In the genomic region with DNA sequence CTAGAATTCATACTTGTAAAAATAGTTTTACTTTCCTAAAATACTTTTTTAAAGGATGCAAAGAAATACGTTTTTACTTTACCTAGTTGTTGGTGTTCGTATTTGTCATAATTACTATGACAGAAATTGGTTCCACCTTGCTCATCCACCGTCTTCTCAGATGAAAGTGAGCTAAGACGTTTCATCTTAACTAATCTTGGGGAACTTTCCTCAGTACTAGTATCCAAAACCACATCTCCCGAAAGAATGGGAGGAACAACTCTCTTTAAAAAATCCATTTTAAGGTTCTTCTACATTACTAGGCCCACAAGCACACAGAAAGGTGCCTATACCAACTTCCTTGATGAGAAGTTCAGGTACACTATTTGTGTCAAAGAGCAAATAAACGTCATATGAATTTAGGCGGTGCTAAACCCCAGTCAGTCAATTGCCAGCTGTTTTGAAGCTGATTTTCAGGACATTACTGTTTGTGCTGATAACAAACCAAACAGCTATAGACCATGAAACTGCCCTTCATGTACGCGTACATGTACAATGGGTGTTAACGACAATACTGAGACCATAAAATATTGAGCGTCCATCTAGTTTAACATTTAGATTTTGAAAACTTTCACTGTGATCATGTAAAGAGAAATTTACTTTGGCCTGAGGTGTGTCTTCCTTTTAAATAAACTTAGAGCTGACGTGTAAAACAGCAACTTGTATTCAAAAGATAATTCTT, we compare ENCODE assay signal across 1 cellular context.
A peak's percentile ranks its signal among the peaks of the same experiment; 100 is the strongest.
TF ChIP-seq lines count a peak whose summit lies in the region.

No MANE protein-coding gene starts in this region.

TF ChIP-seq in K562, 482 proteins besides CTCF, POLR2A, EP300 and RAD21 (continued from another document and continues in another):
- TF ChIP-seq ZNF165 (CRISPR knock-in tag; IDR thresholded peaks at IDR 0.05; ENCODE audit: borderline replicate concordance) (no peak), GATAD2B (IDR thresholded peaks at IDR 0.05; ENCODE audit: borderline replicate concordance) (peak; percentile 21; the same call in 1 of the 2 replicates), SNRNP70 (optimal IDR thresholded peaks at IDR 0.05; ENCODE audit: low read depth, low read length) (no peak), OTX1 (CRISPR knock-in tag; IDR thresholded peaks at IDR 0.05) (no peak), NUFIP1 (IDR thresholded peaks at IDR 0.05; ENCODE audit: partially characterized antibody) (no peak), ZNF197 (CRISPR knock-in tag; IDR thresholded peaks at IDR 0.05; ENCODE audit: low read depth) (no peak), ZNF699 (CRISPR knock-in tag; IDR thresholded peaks at IDR 0.05; ENCODE audit: insufficient replicate concordance) (no peak), CBX2 (IDR thresholded peaks at IDR 0.05; ENCODE audit: insufficient read depth, low read length, poor library complexity, severe bottlenecking) (no peak), ZC3H11A (IDR thresholded peaks at IDR 0.05; ENCODE audit: low read depth, low read length) (no peak), GTF2F1 (IDR thresholded peaks at IDR 0.05; ENCODE audit: low read depth, low read length) (no peak), C11orf30 (IDR thresholded peaks at IDR 0.05; ENCODE audit: low read depth) (no peak), SPI1 (IDR thresholded peaks at IDR 0.05; ENCODE audit: borderline replicate concordance, low read depth, low read length) (no peak), EGR1 (conservative IDR thresholded peaks at IDR 0.05) (no peak), NELFE (IDR thresholded peaks at IDR 0.05; ENCODE audit: insufficient read depth, insufficient read length) (no peak), KDM1A (IDR thresholded peaks at IDR 0.05) (peak; percentile 79 to 91), POLR2G (IDR thresholded peaks at IDR 0.05; ENCODE audit: low read depth, low read length) (no peak), TRIM24 (IDR thresholded peaks at IDR 0.05) (peak; percentile 37 to 53; a peak in 2 of 4 replicates), ZNF274 (IDR thresholded peaks at IDR 0.05; ENCODE audit: borderline replicate concordance, low read depth, low read length) (no peak), RBBP5 (IDR thresholded peaks at IDR 0.05; ENCODE audit: borderline replicate concordance, insufficient read depth, low read length, poor library complexity, severe bottlenecking) (no peak), CXXC5 (CRISPR knock-in tag; IDR thresholded peaks at IDR 0.05) (0 out of 2 replicates have a peak, but pooled peaks have one; percentile 22), KLF6 (CRISPR knock-in tag; IDR thresholded peaks at IDR 0.05; ENCODE audit: borderline replicate concordance) (no peak), KLF10 (CRISPR knock-in tag; IDR thresholded peaks at IDR 0.05) (no peak), POLR2AphosphoS5 (IDR thresholded peaks at IDR 0.05; ENCODE audit: control insufficient read depth, insufficient read depth, low read depth, low read length) (peak; percentile 61; the same call in 1 of the 2 replicates), ZNF224 (CRISPR knock-in tag; IDR thresholded peaks at IDR 0.05) (no peak), ARID2 (IDR thresholded peaks at IDR 0.05) (no peak), NR2C1 (IDR thresholded peaks at IDR 0.05) (no peak), NR2C1 (tag; IDR thresholded peaks at IDR 0.05) (no peak), COPS2 (conservative IDR thresholded peaks at IDR 0.05) (no peak), PHTF2 (CRISPR knock-in tag; IDR thresholded peaks at IDR 0.05) (no peak), MED1 (CRISPR knock-in tag; IDR thresholded peaks at IDR 0.05; ENCODE audit: borderline replicate concordance) (no peak), XRCC3 (IDR thresholded peaks at IDR 0.05) (no peak), ZNF140 (CRISPR knock-in tag; IDR thresholded peaks at IDR 0.05) (no peak)
- TF ChIP-seq, protein P1, sequence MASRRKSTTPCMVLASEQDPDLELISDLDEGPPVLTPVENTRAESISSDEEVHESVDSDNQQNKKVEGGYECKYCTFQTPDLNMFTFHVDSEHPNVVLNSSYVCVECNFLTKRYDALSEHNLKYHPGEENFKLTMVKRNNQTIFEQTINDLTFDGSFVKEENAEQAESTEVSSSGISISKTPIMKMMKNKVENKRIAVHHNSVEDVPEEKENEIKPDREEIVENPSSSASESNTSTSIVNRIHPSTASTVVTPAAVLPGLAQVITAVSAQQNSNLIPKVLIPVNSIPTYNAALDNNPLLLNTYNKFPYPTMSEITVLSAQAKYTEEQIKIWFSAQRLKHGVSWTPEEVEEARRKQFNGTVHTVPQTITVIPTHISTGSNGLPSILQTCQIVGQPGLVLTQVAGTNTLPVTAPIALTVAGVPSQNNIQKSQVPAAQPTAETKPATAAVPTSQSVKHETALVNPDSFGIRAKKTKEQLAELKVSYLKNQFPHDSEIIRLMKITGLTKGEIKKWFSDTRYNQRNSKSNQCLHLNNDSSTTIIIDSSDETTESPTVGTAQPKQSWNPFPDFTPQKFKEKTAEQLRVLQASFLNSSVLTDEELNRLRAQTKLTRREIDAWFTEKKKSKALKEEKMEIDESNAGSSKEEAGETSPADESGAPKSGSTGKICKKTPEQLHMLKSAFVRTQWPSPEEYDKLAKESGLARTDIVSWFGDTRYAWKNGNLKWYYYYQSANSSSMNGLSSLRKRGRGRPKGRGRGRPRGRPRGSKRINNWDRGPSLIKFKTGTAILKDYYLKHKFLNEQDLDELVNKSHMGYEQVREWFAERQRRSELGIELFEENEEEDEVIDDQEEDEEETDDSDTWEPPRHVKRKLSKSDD (conservative IDR thresholded peaks at IDR 0.05; ENCODE audit: low read length): no peak
- TF ChIP-seq, protein P2, sequence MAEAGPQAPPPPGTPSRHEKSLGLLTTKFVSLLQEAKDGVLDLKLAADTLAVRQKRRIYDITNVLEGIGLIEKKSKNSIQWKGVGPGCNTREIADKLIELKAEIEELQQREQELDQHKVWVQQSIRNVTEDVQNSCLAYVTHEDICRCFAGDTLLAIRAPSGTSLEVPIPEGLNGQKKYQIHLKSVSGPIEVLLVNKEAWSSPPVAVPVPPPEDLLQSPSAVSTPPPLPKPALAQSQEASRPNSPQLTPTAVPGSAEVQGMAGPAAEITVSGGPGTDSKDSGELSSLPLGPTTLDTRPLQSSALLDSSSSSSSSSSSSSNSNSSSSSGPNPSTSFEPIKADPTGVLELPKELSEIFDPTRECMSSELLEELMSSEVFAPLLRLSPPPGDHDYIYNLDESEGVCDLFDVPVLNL (CRISPR knock-in tag; IDR thresholded peaks at IDR 0.05; ENCODE audit: low read depth): no peak
- TF ChIP-seq, protein P3, sequence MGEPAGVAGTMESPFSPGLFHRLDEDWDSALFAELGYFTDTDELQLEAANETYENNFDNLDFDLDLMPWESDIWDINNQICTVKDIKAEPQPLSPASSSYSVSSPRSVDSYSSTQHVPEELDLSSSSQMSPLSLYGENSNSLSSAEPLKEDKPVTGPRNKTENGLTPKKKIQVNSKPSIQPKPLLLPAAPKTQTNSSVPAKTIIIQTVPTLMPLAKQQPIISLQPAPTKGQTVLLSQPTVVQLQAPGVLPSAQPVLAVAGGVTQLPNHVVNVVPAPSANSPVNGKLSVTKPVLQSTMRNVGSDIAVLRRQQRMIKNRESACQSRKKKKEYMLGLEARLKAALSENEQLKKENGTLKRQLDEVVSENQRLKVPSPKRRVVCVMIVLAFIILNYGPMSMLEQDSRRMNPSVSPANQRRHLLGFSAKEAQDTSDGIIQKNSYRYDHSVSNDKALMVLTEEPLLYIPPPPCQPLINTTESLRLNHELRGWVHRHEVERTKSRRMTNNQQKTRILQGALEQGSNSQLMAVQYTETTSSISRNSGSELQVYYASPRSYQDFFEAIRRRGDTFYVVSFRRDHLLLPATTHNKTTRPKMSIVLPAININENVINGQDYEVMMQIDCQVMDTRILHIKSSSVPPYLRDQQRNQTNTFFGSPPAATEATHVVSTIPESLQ (CRISPR knock-in tag; IDR thresholded peaks at IDR 0.05): no peak
- TF ChIP-seq, protein P4, sequence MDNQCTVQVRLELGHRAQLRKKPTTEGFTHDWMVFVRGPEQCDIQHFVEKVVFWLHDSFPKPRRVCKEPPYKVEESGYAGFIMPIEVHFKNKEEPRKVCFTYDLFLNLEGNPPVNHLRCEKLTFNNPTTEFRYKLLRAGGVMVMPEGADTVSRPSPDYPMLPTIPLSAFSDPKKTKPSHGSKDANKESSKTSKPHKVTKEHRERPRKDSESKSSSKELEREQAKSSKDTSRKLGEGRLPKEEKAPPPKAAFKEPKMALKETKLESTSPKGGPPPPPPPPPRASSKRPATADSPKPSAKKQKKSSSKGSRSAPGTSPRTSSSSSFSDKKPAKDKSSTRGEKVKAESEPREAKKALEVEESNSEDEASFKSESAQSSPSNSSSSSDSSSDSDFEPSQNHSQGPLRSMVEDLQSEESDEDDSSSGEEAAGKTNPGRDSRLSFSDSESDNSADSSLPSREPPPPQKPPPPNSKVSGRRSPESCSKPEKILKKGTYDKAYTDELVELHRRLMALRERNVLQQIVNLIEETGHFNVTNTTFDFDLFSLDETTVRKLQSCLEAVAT (IDR thresholded peaks at IDR 0.05): no peak
- TF ChIP-seq, protein P5, sequence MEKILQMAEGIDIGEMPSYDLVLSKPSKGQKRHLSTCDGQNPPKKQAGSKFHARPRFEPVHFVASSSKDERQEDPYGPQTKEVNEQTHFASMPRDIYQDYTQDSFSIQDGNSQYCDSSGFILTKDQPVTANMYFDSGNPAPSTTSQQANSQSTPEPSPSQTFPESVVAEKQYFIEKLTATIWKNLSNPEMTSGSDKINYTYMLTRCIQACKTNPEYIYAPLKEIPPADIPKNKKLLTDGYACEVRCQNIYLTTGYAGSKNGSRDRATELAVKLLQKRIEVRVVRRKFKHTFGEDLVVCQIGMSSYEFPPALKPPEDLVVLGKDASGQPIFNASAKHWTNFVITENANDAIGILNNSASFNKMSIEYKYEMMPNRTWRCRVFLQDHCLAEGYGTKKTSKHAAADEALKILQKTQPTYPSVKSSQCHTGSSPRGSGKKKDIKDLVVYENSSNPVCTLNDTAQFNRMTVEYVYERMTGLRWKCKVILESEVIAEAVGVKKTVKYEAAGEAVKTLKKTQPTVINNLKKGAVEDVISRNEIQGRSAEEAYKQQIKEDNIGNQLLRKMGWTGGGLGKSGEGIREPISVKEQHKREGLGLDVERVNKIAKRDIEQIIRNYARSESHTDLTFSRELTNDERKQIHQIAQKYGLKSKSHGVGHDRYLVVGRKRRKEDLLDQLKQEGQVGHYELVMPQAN (IDR thresholded peaks at IDR 0.05; ENCODE audit: borderline replicate concordance): no peak
- TF ChIP-seq, protein P6, sequence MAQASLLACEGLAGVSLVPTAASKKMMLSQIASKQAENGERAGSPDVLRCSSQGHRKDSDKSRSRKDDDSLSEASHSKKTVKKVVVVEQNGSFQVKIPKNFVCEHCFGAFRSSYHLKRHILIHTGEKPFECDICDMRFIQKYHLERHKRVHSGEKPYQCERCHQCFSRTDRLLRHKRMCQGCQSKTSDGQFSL (CRISPR knock-in tag; IDR thresholded peaks at IDR 0.05): no peak
- TF ChIP-seq, protein P6 (tag; IDR thresholded peaks at IDR 0.05): no peak
- TF ChIP-seq, protein P7, sequence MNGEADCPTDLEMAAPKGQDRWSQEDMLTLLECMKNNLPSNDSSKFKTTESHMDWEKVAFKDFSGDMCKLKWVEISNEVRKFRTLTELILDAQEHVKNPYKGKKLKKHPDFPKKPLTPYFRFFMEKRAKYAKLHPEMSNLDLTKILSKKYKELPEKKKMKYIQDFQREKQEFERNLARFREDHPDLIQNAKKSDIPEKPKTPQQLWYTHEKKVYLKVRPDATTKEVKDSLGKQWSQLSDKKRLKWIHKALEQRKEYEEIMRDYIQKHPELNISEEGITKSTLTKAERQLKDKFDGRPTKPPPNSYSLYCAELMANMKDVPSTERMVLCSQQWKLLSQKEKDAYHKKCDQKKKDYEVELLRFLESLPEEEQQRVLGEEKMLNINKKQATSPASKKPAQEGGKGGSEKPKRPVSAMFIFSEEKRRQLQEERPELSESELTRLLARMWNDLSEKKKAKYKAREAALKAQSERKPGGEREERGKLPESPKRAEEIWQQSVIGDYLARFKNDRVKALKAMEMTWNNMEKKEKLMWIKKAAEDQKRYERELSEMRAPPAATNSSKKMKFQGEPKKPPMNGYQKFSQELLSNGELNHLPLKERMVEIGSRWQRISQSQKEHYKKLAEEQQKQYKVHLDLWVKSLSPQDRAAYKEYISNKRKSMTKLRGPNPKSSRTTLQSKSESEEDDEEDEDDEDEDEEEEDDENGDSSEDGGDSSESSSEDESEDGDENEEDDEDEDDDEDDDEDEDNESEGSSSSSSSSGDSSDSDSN (IDR thresholded peaks at IDR 0.05; ENCODE audit: borderline replicate concordance in 1 of 2, low read depth in 2 of 2, low read length in 2 of 2): no peak
- TF ChIP-seq, protein P8, sequence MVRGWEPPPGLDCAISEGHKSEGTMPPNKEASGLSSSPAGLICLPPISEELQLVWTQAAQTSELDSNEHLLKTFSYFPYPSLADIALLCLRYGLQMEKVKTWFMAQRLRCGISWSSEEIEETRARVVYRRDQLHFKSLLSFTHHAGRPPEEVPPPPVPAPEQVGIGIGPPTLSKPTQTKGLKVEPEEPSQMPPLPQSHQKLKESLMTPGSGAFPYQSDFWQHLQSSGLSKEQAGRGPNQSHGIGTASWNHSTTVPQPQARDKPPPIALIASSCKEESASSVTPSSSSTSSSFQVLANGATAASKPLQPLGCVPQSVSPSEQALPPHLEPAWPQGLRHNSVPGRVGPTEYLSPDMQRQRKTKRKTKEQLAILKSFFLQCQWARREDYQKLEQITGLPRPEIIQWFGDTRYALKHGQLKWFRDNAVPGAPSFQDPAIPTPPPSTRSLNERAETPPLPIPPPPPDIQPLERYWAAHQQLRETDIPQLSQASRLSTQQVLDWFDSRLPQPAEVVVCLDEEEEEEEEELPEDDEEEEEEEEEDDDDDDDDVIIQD (CRISPR knock-in tag; IDR thresholded peaks at IDR 0.05): no peak
- TF ChIP-seq, protein P9, sequence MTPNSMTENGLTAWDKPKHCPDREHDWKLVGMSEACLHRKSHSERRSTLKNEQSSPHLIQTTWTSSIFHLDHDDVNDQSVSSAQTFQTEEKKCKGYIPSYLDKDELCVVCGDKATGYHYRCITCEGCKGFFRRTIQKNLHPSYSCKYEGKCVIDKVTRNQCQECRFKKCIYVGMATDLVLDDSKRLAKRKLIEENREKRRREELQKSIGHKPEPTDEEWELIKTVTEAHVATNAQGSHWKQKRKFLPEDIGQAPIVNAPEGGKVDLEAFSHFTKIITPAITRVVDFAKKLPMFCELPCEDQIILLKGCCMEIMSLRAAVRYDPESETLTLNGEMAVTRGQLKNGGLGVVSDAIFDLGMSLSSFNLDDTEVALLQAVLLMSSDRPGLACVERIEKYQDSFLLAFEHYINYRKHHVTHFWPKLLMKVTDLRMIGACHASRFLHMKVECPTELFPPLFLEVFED (CRISPR knock-in tag; conservative IDR thresholded peaks at IDR 0.05): no peak
